ENCODE assay signal across 8 cellular contexts in genomic region chr13:48412100-48412556, GRCh38. TPM values are rescaled to one million over a fixed set of nuclear protein-coding genes. Genes with fewer than 3 reads are reported as not detected.
DNase-seq lines count a peak whose midpoint lies in the region; TF ChIP-seq lines count a peak whose summit lies in the region.

No MANE protein-coding gene starts in this region.

- WGBS in adrenal gland, 4 donors = 4 to 19% (median 14%) methylated on average over 7 of the region's 7 CpGs

- H3K4me3 ChIP-seq in HAP-1 (peak overlapping the region; percentile 28), adrenal gland (peak overlapping the region in 3 of 4 donors; percentile 14 to 64 (median 46)), iPS-15b (ENCODE audit: low read depth, low read length) (peak overlapping the region; percentile 37), skin epidermis (peak overlapping the region; percentile 39 to 52 (median 44))

- H3K27ac ChIP-seq in adrenal gland = peak overlapping the region; percentile 47 to 82 (median 69)
- peak overlapping the region; percentile 26 to 95 (median 82) for H3K27ac ChIP-seq in skin epidermis

- intact Hi-C loops in adrenal gland (cut with DNase I) = no loop called here

- H3K9me3 ChIP-seq in HAP-1 (no peaks in the 10 kb centered on the region), adrenal gland (replicated peaks in 1 of 3) (peaks cover 0 to under 1% (median 0%) of the 10 kb centered on the region in 3 donors), iPS-15b (ENCODE audit: control insufficient read depth, insufficient read depth, low read length) (no peaks in the 10 kb centered on the region)

- peaks cover 15% of the 10 kb centered on the region for H3K4me1 ChIP-seq in HAP-1
- peaks cover 0 to 24% of the 10 kb centered on the region in 2 donors for H3K4me1 ChIP-seq in adrenal gland (replicated peaks in 1 of 2)
- peaks cover 5% of the 10 kb centered on the region for H3K4me1 ChIP-seq in iPS-15b (ENCODE audit: control insufficient read depth, insufficient read depth, low read length)

- no peak for TF ChIP-seq CTCF in adrenal gland (IDR thresholded peaks at IDR 0.05)

- peak overlapping the region; percentile 1 for H3K9ac ChIP-seq in iPS-15b (ENCODE audit: low read depth, low read length)

- no peaks in the 10 kb centered on the region for H3K27me3 ChIP-seq in HAP-1 (ENCODE audit: low read depth)
- no peaks in the 10 kb centered on the region for H3K27me3 ChIP-seq in adrenal gland
- H3K27me3 ChIP-seq in iPS-15b (ENCODE audit: control insufficient read depth, insufficient read depth, low read length) = no peaks in the 10 kb centered on the region

- peak; percentile 10 to 35 for DNase-seq in HAP-1 (ENCODE audit: low spot score in 2 of 2)
- DNase-seq in adrenal gland = no peak
- no peak for DNase-seq in hippocampal formation (lab: John Stamatoyannopoulos, UW)
- no peak for DNase-seq in T1000 (lab: John Stamatoyannopoulos, UW)
- no peak for DNase-seq in COLO829 (ENCODE audit: low spot score)
- DNase-seq in NCI-H82 (lab: John Stamatoyannopoulos, UW) = no peak

- in situ Hi-C loops in HAP-1 (cut with MboI; ENCODE audit: low sequenced_read_pairs) = no loop called here

- H3K36me3 ChIP-seq in HAP-1 (replicated peaks) (no peaks in the 10 kb centered on the region), adrenal gland (replicated peaks in 1 of 2) (no peaks in the 10 kb centered on the region), iPS-15b (ENCODE audit: control insufficient read depth, insufficient read depth, low read length) (peaks cover 2% of the 10 kb centered on the region)

- TF ChIP-seq POLR2A in adrenal gland (IDR thresholded peaks at IDR 0.05) = peak in 1 of 2 donors; percentile 15

RNA-seq across cellular contexts. Expression of gene LPAR6, which starts 0.8 kb away (rescaled TPM):
- total RNA-seq in adrenal gland = 10 to 100 TPM in 7 of 8 donors, 1 to 10 TPM in 1; 8.6 to 56.6 (median 29.6) TPM
- 10 to 100 TPM; 20.3 to 56.2 (median 55.7) TPM for polyA plus RNA-seq in adrenal gland

Comparison
In these comparisons a context has a peak if more than half of its experiments do, and no peak if none do; other contexts are left out.
1. DNase-seq: peak in HAP-1 (2 of 2); none in adrenal gland (0 of 7), hippocampal formation (0 of 2), T1000 (single experiment), COLO829 (single experiment) and NCI-H82 (single experiment).
2. Peak in every context shown above with its lines, with median percentiles within 50 percentile points of each other: H3K4me3 ChIP-seq.